Comparison of ENCODE assay signal across 19 cellular contexts in the genomic region with DNA sequence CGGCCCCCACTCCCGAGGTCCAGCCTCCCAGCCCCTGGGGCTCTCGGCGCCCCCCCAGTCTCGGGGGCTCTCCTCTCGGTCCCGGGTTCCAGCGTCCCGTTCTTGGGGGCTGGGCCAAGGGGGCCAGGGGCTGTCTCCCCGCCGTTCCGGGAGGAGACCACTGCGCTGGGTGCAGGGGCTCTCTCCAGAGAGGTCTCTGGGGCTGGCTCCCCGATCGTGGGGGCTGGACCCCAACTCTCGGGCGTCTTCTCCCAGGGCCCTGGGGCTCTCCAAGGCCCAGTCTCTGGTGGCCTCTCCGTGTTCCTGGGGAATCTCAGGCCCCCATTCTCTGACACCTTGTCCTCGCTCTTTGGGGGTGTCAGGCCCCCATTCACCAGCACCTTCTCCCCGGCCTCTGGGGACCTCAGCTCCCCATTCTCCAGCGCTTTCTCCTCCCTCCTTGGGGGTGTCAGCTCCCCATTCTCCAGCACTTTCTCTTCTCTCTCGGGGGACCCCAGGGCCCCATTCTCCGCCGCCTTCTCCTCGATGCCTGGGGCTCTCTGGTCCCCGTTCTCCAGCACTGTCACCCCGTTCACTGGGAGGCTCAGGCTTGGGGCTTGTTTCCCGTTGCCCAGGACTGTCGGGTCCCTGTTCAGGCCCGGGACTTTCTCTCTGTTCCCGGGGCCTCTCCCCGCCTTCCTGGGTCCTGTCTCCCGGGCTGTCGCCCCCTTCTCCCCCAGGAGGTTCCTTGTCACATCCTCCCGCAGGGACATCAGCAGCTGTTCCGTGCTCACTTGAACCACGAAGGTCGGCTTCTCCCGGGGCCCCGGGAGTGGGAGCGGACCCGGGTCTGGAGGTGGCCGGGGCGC. TPM values are rescaled to one million over a fixed set of nuclear protein-coding genes. Genes with fewer than 3 reads are reported as not detected.
A peak's percentile ranks its signal among the peaks of the same experiment; 100 is the strongest.
DNase-seq lines count a peak whose midpoint lies in the region; ATAC-seq, FAIRE-seq and TF ChIP-seq lines count a peak whose summit lies in the region.
"Had no signal": no experiment of that assay in that cellular context is flagged by ENCODE, and none has a peak within 500 bp of the region (broad histone marks: within the 10 kb centered on the region; RNA-seq: fewer than 3 reads in every experiment).

No MANE protein-coding gene starts in this region.

- POLR2A ChIA-PET in HepG2 (lab: Yijun Ruan, JAX): no interaction called here

- H3K4me2 ChIP-seq in HepG2 (ENCODE audit: low read depth, low read length): peak overlapping the region; percentile 84

- no peak for DNase-seq in HepG2 (ENCODE audit: low spot score)
- no peak for DNase-seq in right lobe of liver
- DNase-seq in ecto neural progenitor cell (ENCODE audit: low spot score): peak; percentile 35
- peak; percentile 43 for DNase-seq in ureter (ENCODE audit: low spot score)
- no peak for DNase-seq in NCI-H1105 (lab: John Stamatoyannopoulos, UW)
- DNase-seq in tibial nerve (ENCODE audit: low spot score in 2 of 2): no peak
- DNase-seq: activated CD4-positive, alpha-beta T cell treated with anti-CD3 and anti-CD28 coated beads, Interleukin-2, amount 10 ng/mL, durations not matched to agents 24 days and 14 days; activated naive CD4-positive, alpha-beta T cell; Caco-2; foreskin fibroblast; left cardiac atrium; NCI-H345; SW 1271 had no signal

- H3K9me3 ChIP-seq in HepG2 (ENCODE audit: low read length): no peaks in the 10 kb centered on the region
- H3K9me3 ChIP-seq in right lobe of liver: no peaks in the 10 kb centered on the region
- H3K9me3 ChIP-seq in tibial nerve: no peaks in the 10 kb centered on the region
- H3K9me3 ChIP-seq: ascending aorta, Caco-2 had no signal

- CTCF ChIA-PET in HepG2 (lab: Yijun Ruan, JAX; ENCODE audit: low intra/inter-chr PET ratio, low total read pairs): no interaction called here

- WGBS in HepG2 (ENCODE audit: low lambda C conversion rate): 47% methylated on average over 26 of the region's 44 CpGs
- 59% methylated on average over 13 of the region's 44 CpGs for WGBS in right lobe of liver (ENCODE audit: insufficient coverage, low coverage, low lambda C conversion rate, missing lambda C conversion rate)
- 43 to 70% methylated on average over 36 to 40 of the region's 44 CpGs for WGBS in tibial nerve, 2 donors

- H3K27ac ChIP-seq in HepG2 (ENCODE audit: extremely low read length, insufficient read depth, low read length) (no peak overlapping the region), right lobe of liver (no peak overlapping the region), tibial nerve (no peak overlapping the region)
- H3K27ac ChIP-seq: ascending aorta, parathyroid adenoma had no signal

- intact Hi-C loops in HepG2 (cut with micrococcal nuclease; ENCODE audit: unreplicated experiment): no loop called here
- intact Hi-C loops in right lobe of liver (cut with DNase I): loop anchor here (10.0 kb wide), 2 partner anchors 77 to 97 kb away; no protein-coding TSS in a partner anchor

- H3K4me1 ChIP-seq in HepG2 (ENCODE audit: insufficient read depth, low read length) (peaks cover 43% of the 10 kb centered on the region), right lobe of liver (no peaks in the 10 kb centered on the region), tibial nerve (peaks cover 0 to 36% (median 11%) of the 10 kb centered on the region in 4 donors)
- H3K4me1 ChIP-seq: ascending aorta, parathyroid adenoma had no signal

- H4K20me1 ChIP-seq in HepG2 (ENCODE audit: insufficient read depth, low read length): no peaks in the 10 kb centered on the region

- H3K9ac ChIP-seq in HepG2 (ENCODE audit: insufficient read depth, low read depth, low read length): peak overlapping the region; percentile 44; the same call in 1 of the 2 replicates
- H3K9ac ChIP-seq: parathyroid adenoma had no signal

- BruUV-seq in HepG2 (replicated peaks; lab: Mats Ljungman, UMichigan): no TSS peak

- ATAC-seq in HepG2 (no peak), right lobe of liver (no peak)
- ATAC-seq: HCT116, left cardiac atrium had no signal

- peak overlapping the region in 2 of 3 experiments; percentile 38 to 64; a peak in 3 of 6 replicates for H3K4me3 ChIP-seq in HepG2 (replicated peaks in 1 of 3; ENCODE audit: insufficient read depth in 1 of 3, low read depth in 2 of 3, low read length in 3 of 3)
- no peak overlapping the region for H3K4me3 ChIP-seq in right lobe of liver
- peak overlapping the region in 1 of 4 donors; percentile 12 for H3K4me3 ChIP-seq in tibial nerve
- H3K4me3 ChIP-seq: ascending aorta had no signal

- FAIRE-seq in HepG2 (lab: Jason Lieb, UNC): no peak
- FAIRE-seq: TTC549 had no signal

- TF ChIP-seq CTCF in HepG2 (CRISPR knock-in tag; IDR thresholded peaks at IDR 0.05) (no peak), right lobe of liver (IDR thresholded peaks at IDR 0.05) (no peak), tibial nerve (IDR thresholded peaks at IDR 0.05) (no peak)

- H3K79me2 ChIP-seq in HepG2 (ENCODE audit: insufficient read depth, low read length): no peaks in the 10 kb centered on the region
- H3K79me2 ChIP-seq: parathyroid adenoma had no signal

- H2AFZ ChIP-seq in HepG2 (ENCODE audit: low read length): no peak overlapping the region
- H2AFZ ChIP-seq: parathyroid adenoma had no signal

- TF ChIP-seq POLR2A in HepG2 (IDR thresholded peaks at IDR 0.05; ENCODE audit: insufficient read depth in 1 of 2, low read depth in 2 of 2, low read length in 2 of 2) (no peak), right lobe of liver (IDR thresholded peaks at IDR 0.05) (no peak), tibial nerve (IDR thresholded peaks at IDR 0.05) (no peak)

- TF ChIP-seq RAD21 in HepG2 (CRISPR knock-in tag; IDR thresholded peaks at IDR 0.05): no peak

- peaks cover 0 to 9% of the 10 kb centered on the region in 2 experiments; a peak in 1 of 5 replicates for H3K27me3 ChIP-seq in HepG2 (ENCODE audit: control insufficient read depth in 1 of 2, insufficient read depth in 2 of 2, low read length in 2 of 2)
- H3K27me3 ChIP-seq in right lobe of liver: no peaks in the 10 kb centered on the region
- H3K27me3 ChIP-seq in tibial nerve: peaks cover 0 to 64% of the 10 kb centered on the region in 2 donors

- H3K36me3 ChIP-seq in HepG2 (replicated peaks in 1 of 2; ENCODE audit: control insufficient read depth in 1 of 2, insufficient read depth in 2 of 2, low read length in 2 of 2) (no peaks in the 10 kb centered on the region; a peak in 1 of 5 replicates), right lobe of liver (no peaks in the 10 kb centered on the region), tibial nerve (no peaks in the 10 kb centered on the region)
- H3K36me3 ChIP-seq: ascending aorta had no signal

- in situ Hi-C loops in HepG2 (cut with HindIII; ENCODE audit: extremely low pct_ligation_motif_present, low pct_unique_long_range_greater_than_20kb): no loop called here

- TF ChIP-seq EP300 in HepG2 (IDR thresholded peaks at IDR 0.05; ENCODE audit: low read depth in 2 of 2, low read length in 2 of 2) (no peak), HepG2 (CRISPR knock-in tag; IDR thresholded peaks at IDR 0.05; ENCODE audit: borderline replicate concordance) (no peak), tibial nerve (IDR thresholded peaks at IDR 0.05) (no peak)

RNA-seq across cellular contexts. Expression of gene LMTK3, which starts 13.7 kb away (rescaled TPM):
- total RNA-seq in HepG2 (2016; rRNA removed; fragmentation: Illumina TruSeq; extraction: Trizol): 0.22 and 0.29 TPM in 2 replicates
- total RNA-seq in HepG2 (2016; cell fraction: cytosol; rRNA removed; fragmentation: Illumina TruSeq; extraction: Trizol; ENCODE audit: low read depth): 0.10 and 0.18 TPM in 2 replicates
- 0.27 and 0.45 TPM in 2 replicates for total RNA-seq in HepG2 (2016; cell fraction: insoluble cytoplasmic fraction; rRNA removed; fragmentation: Illumina TruSeq; extraction: Trizol)
- total RNA-seq in HepG2 (2016; cell fraction: membrane; rRNA removed; fragmentation: Illumina TruSeq; extraction: Trizol): 0.09 and 0.21 TPM in 2 replicates
- 0.38 and 0.47 TPM in 2 replicates for total RNA-seq in HepG2 (2016; cell fraction: nucleus; rRNA removed; fragmentation: Illumina TruSeq; extraction: Trizol)
- 0.18 and 0.30 TPM in 2 replicates for polyA plus RNA-seq in HepG2 (2011; rRNA removed)
- polyA plus RNA-seq in HepG2 (2011; cell fraction: cytosol; rRNA removed): 0.10 and 0.19 TPM in 2 replicates
- 1.7 and 2.2 TPM in 2 replicates for polyA plus RNA-seq in HepG2 (2011; cell fraction: nucleus; rRNA removed)
- polyA plus RNA-seq in HepG2 (2012): 1.6 and 2.0 TPM in 2 replicates
- polyA plus RNA-seq in HepG2 (2016; cell fraction: cytosol; fragmentation: Illumina TruSeq; extraction: Trizol; ENCODE audit: low read depth): 0.05 and 0.07 TPM in 2 replicates
- polyA plus RNA-seq in HepG2 (2016; cell fraction: insoluble cytoplasmic fraction; fragmentation: Illumina TruSeq; extraction: Trizol; ENCODE audit: low read depth): 0.45 and 0.47 TPM in 2 replicates
- polyA plus RNA-seq in HepG2 (2016; cell fraction: membrane; fragmentation: Illumina TruSeq; extraction: Trizol; ENCODE audit: low read depth): 0.09 and 0.14 TPM in 2 replicates
- 1.5 and 1.6 TPM in 2 replicates for polyA plus RNA-seq in HepG2 (2016; cell fraction: nucleus; fragmentation: Illumina TruSeq; extraction: Trizol; ENCODE audit: insufficient read depth, low read depth)
- polyA minus RNA-seq in HepG2 (2011; rRNA and poly(A)+ RNA removed; ENCODE audit: low replicate concordance): 0.16 and 0.23 TPM in 2 replicates
- polyA minus RNA-seq in HepG2 (2011; cell fraction: cytosol; rRNA and poly(A)+ RNA removed): 0.18 and 0.69 TPM in 2 replicates
- polyA minus RNA-seq in HepG2 (2011; cell fraction: nucleus; rRNA and poly(A)+ RNA removed): 0.25 and 0.39 TPM in 2 replicates
- total RNA-seq in right lobe of liver: under 1 TPM in 5 of 6 experiments, not detected in 1; 0.09 to 0.31 (median 0.12) TPM
- 5.1 TPM for total RNA-seq in ureter
- total RNA-seq in tibial nerve: 1 to 10 TPM in 1 of 4 donors, under 1 TPM in 2, not detected in 1; under 0.01 to 1.8 (median 0.59) TPM

RNA-seq across cellular contexts. Expression of gene CYTH2, which starts 28.8 kb away (rescaled TPM):
- 9.6 and 16.5 TPM in 2 replicates for total RNA-seq in HepG2 (2016; rRNA removed; fragmentation: Illumina TruSeq; extraction: Trizol)
- 2.8 and 3.0 TPM in 2 replicates for total RNA-seq in HepG2 (2016; cell fraction: cytosol; rRNA removed; fragmentation: Illumina TruSeq; extraction: Trizol; ENCODE audit: low read depth)
- 8.4 and 15.9 TPM in 2 replicates for total RNA-seq in HepG2 (2016; cell fraction: insoluble cytoplasmic fraction; rRNA removed; fragmentation: Illumina TruSeq; extraction: Trizol)
- total RNA-seq in HepG2 (2016; cell fraction: membrane; rRNA removed; fragmentation: Illumina TruSeq; extraction: Trizol): 4.9 and 7.0 TPM in 2 replicates
- total RNA-seq in HepG2 (2016; cell fraction: nucleus; rRNA removed; fragmentation: Illumina TruSeq; extraction: Trizol): 16.4 and 17.2 TPM in 2 replicates
- polyA plus RNA-seq in HepG2 (2011; rRNA removed): 39.3 and 48.3 TPM in 2 replicates
- polyA plus RNA-seq in HepG2 (2011; cell fraction: cytosol; rRNA removed): 18.2 and 20.7 TPM in 2 replicates
- polyA plus RNA-seq in HepG2 (2011; cell fraction: nucleus; rRNA removed): 185 and 188 TPM in 2 replicates
- 26.4 and 29.2 TPM in 2 replicates for polyA plus RNA-seq in HepG2 (2012)
- 3.2 and 3.5 TPM in 2 replicates for polyA plus RNA-seq in HepG2 (2016; cell fraction: cytosol; fragmentation: Illumina TruSeq; extraction: Trizol; ENCODE audit: low read depth)
- 14.6 and 14.8 TPM in 2 replicates for polyA plus RNA-seq in HepG2 (2016; cell fraction: insoluble cytoplasmic fraction; fragmentation: Illumina TruSeq; extraction: Trizol; ENCODE audit: low read depth)
- polyA plus RNA-seq in HepG2 (2016; cell fraction: membrane; fragmentation: Illumina TruSeq; extraction: Trizol; ENCODE audit: low read depth): 6.2 and 6.8 TPM in 2 replicates
- polyA plus RNA-seq in HepG2 (2016; cell fraction: nucleus; fragmentation: Illumina TruSeq; extraction: Trizol; ENCODE audit: insufficient read depth, low read depth): 61.4 and 71.7 TPM in 2 replicates
- polyA minus RNA-seq in HepG2 (2011; rRNA and poly(A)+ RNA removed; ENCODE audit: low replicate concordance): 37.0 and 50.0 TPM in 2 replicates
- polyA minus RNA-seq in HepG2 (2011; cell fraction: cytosol; rRNA and poly(A)+ RNA removed): 7.5 and 8.4 TPM in 2 replicates
- 37.6 and 43.0 TPM in 2 replicates for polyA minus RNA-seq in HepG2 (2011; cell fraction: nucleus; rRNA and poly(A)+ RNA removed)
- total RNA-seq in right lobe of liver: 10 to 100 TPM in 5 of 6 experiments, 1 to 10 TPM in 1; 7.7 to 22.7 (median 13.5) TPM
- total RNA-seq in ureter: 61.6 TPM
- total RNA-seq in tibial nerve: 100 to 1,000 TPM in 1 of 4 donors, 10 to 100 TPM in 3; 56.7 to 114 (median 65.1) TPM

RNA-seq across cellular contexts. Expression of gene KCNJ14, which starts 42.6 kb away (rescaled TPM):
- total RNA-seq in HepG2 (2016; rRNA removed; fragmentation: Illumina TruSeq; extraction: Trizol): 0.17 and 0.20 TPM in 2 replicates
- total RNA-seq in HepG2 (2016; cell fraction: cytosol; rRNA removed; fragmentation: Illumina TruSeq; extraction: Trizol; ENCODE audit: low read depth): 0.09 TPM in 1 of 2 replicates, not detected in the other
- total RNA-seq in HepG2 (2016; cell fraction: insoluble cytoplasmic fraction; rRNA removed; fragmentation: Illumina TruSeq; extraction: Trizol): 0.15 and 0.19 TPM in 2 replicates
- 0.10 and 0.15 TPM in 2 replicates for total RNA-seq in HepG2 (2016; cell fraction: membrane; rRNA removed; fragmentation: Illumina TruSeq; extraction: Trizol)
- total RNA-seq in HepG2 (2016; cell fraction: nucleus; rRNA removed; fragmentation: Illumina TruSeq; extraction: Trizol): 0.25 and 0.43 TPM in 2 replicates
- polyA plus RNA-seq in HepG2 (2011; rRNA removed): 0.46 and 0.51 TPM in 2 replicates
- polyA plus RNA-seq in HepG2 (2011; cell fraction: cytosol; rRNA removed): 0.14 and 0.17 TPM in 2 replicates
- 3.1 and 3.8 TPM in 2 replicates for polyA plus RNA-seq in HepG2 (2011; cell fraction: nucleus; rRNA removed)
- polyA plus RNA-seq in HepG2 (2012): 0.72 and 0.89 TPM in 2 replicates
- polyA plus RNA-seq in HepG2 (2016; cell fraction: cytosol; fragmentation: Illumina TruSeq; extraction: Trizol; ENCODE audit: low read depth): 0.03 TPM in 1 of 2 replicates, not detected in the other
- polyA plus RNA-seq in HepG2 (2016; cell fraction: insoluble cytoplasmic fraction; fragmentation: Illumina TruSeq; extraction: Trizol; ENCODE audit: low read depth): 0.05 and 0.12 TPM in 2 replicates
- 0.11 TPM in 1 of 2 replicates, not detected in the other for polyA plus RNA-seq in HepG2 (2016; cell fraction: membrane; fragmentation: Illumina TruSeq; extraction: Trizol; ENCODE audit: low read depth)
- 0.65 and 0.97 TPM in 2 replicates for polyA plus RNA-seq in HepG2 (2016; cell fraction: nucleus; fragmentation: Illumina TruSeq; extraction: Trizol; ENCODE audit: insufficient read depth, low read depth)
- polyA minus RNA-seq in HepG2 (2011; rRNA and poly(A)+ RNA removed; ENCODE audit: low replicate concordance): 3.6 TPM in 2 replicates
- 0.20 and 0.35 TPM in 2 replicates for polyA minus RNA-seq in HepG2 (2011; cell fraction: cytosol; rRNA and poly(A)+ RNA removed)
- 2.0 and 2.4 TPM in 2 replicates for polyA minus RNA-seq in HepG2 (2011; cell fraction: nucleus; rRNA and poly(A)+ RNA removed)
- total RNA-seq in right lobe of liver: under 1 TPM; 0.22 to 0.44 (median 0.31) TPM
- 1.5 TPM for total RNA-seq in ureter
- total RNA-seq in tibial nerve: 1 to 10 TPM in 2 of 4 donors, under 1 TPM in 2; 0.44 to 4.1 (median 1.5) TPM

RNA-seq across cellular contexts. Expression of gene GRWD1, which starts 52.2 kb away (rescaled TPM):
- total RNA-seq in HepG2 (2016; rRNA removed; fragmentation: Illumina TruSeq; extraction: Trizol): 46.6 and 52.3 TPM in 2 replicates
- total RNA-seq in HepG2 (2016; cell fraction: cytosol; rRNA removed; fragmentation: Illumina TruSeq; extraction: Trizol; ENCODE audit: low read depth): 5.2 and 5.4 TPM in 2 replicates
- 41.4 and 47.5 TPM in 2 replicates for total RNA-seq in HepG2 (2016; cell fraction: insoluble cytoplasmic fraction; rRNA removed; fragmentation: Illumina TruSeq; extraction: Trizol)
- 11.1 and 15.5 TPM in 2 replicates for total RNA-seq in HepG2 (2016; cell fraction: membrane; rRNA removed; fragmentation: Illumina TruSeq; extraction: Trizol)
- 19.7 and 21.0 TPM in 2 replicates for total RNA-seq in HepG2 (2016; cell fraction: nucleus; rRNA removed; fragmentation: Illumina TruSeq; extraction: Trizol)
- 10.8 and 13.4 TPM in 2 replicates for polyA plus RNA-seq in HepG2 (2011; rRNA removed)
- 10.4 and 13.0 TPM in 2 replicates for polyA plus RNA-seq in HepG2 (2011; cell fraction: cytosol; rRNA removed)
- polyA plus RNA-seq in HepG2 (2011; cell fraction: nucleus; rRNA removed): 13.4 and 14.2 TPM in 2 replicates
- 13.3 and 14.3 TPM in 2 replicates for polyA plus RNA-seq in HepG2 (2012)
- polyA plus RNA-seq in HepG2 (2016; cell fraction: cytosol; fragmentation: Illumina TruSeq; extraction: Trizol; ENCODE audit: low read depth): 4.1 and 4.4 TPM in 2 replicates
- 36.7 and 46.2 TPM in 2 replicates for polyA plus RNA-seq in HepG2 (2016; cell fraction: insoluble cytoplasmic fraction; fragmentation: Illumina TruSeq; extraction: Trizol; ENCODE audit: low read depth)
- 5.9 and 7.9 TPM in 2 replicates for polyA plus RNA-seq in HepG2 (2016; cell fraction: membrane; fragmentation: Illumina TruSeq; extraction: Trizol; ENCODE audit: low read depth)
- polyA plus RNA-seq in HepG2 (2016; cell fraction: nucleus; fragmentation: Illumina TruSeq; extraction: Trizol; ENCODE audit: insufficient read depth, low read depth): 23.1 and 26.5 TPM in 2 replicates
- 25.6 and 30.2 TPM in 2 replicates for polyA minus RNA-seq in HepG2 (2011; rRNA and poly(A)+ RNA removed; ENCODE audit: low replicate concordance)
- polyA minus RNA-seq in HepG2 (2011; cell fraction: cytosol; rRNA and poly(A)+ RNA removed): 12.1 and 17.9 TPM in 2 replicates
- polyA minus RNA-seq in HepG2 (2011; cell fraction: nucleus; rRNA and poly(A)+ RNA removed): 13.7 and 20.3 TPM in 2 replicates
- total RNA-seq in right lobe of liver: 10 to 100 TPM; 14.7 to 31.0 (median 17.6) TPM
- 43.6 TPM for total RNA-seq in ureter
- total RNA-seq in tibial nerve: 10 to 100 TPM; 15.1 to 33.1 (median 29.7) TPM

RNA-seq across cellular contexts. Expression of gene SULT2B1, which starts 54.0 kb away (rescaled TPM):
- total RNA-seq in HepG2 (2016; rRNA removed; fragmentation: Illumina TruSeq; extraction: Trizol): not detected in 2 replicates
- total RNA-seq in HepG2 (2016; cell fraction: cytosol; rRNA removed; fragmentation: Illumina TruSeq; extraction: Trizol; ENCODE audit: low read depth): not detected in 2 replicates
- not detected in 2 replicates for total RNA-seq in HepG2 (2016; cell fraction: insoluble cytoplasmic fraction; rRNA removed; fragmentation: Illumina TruSeq; extraction: Trizol)
- total RNA-seq in HepG2 (2016; cell fraction: membrane; rRNA removed; fragmentation: Illumina TruSeq; extraction: Trizol): not detected in 2 replicates
- total RNA-seq in HepG2 (2016; cell fraction: nucleus; rRNA removed; fragmentation: Illumina TruSeq; extraction: Trizol): not detected in 2 replicates
- 0.07 and 0.13 TPM in 2 replicates for polyA plus RNA-seq in HepG2 (2011; rRNA removed)
- polyA plus RNA-seq in HepG2 (2011; cell fraction: cytosol; rRNA removed): not detected in 2 replicates
- not detected in 2 replicates for polyA plus RNA-seq in HepG2 (2011; cell fraction: nucleus; rRNA removed)
- 0.19 TPM in 1 of 2 replicates, not detected in the other for polyA plus RNA-seq in HepG2 (2012)
- 0.14 TPM in 1 of 2 replicates, not detected in the other for polyA plus RNA-seq in HepG2 (2016; cell fraction: cytosol; fragmentation: Illumina TruSeq; extraction: Trizol; ENCODE audit: low read depth)
- not detected in 2 replicates for polyA plus RNA-seq in HepG2 (2016; cell fraction: insoluble cytoplasmic fraction; fragmentation: Illumina TruSeq; extraction: Trizol; ENCODE audit: low read depth)
- polyA plus RNA-seq in HepG2 (2016; cell fraction: membrane; fragmentation: Illumina TruSeq; extraction: Trizol; ENCODE audit: low read depth): not detected in 2 replicates
- not detected in 2 replicates for polyA plus RNA-seq in HepG2 (2016; cell fraction: nucleus; fragmentation: Illumina TruSeq; extraction: Trizol; ENCODE audit: insufficient read depth, low read depth)
- polyA minus RNA-seq in HepG2 (2011; rRNA and poly(A)+ RNA removed; ENCODE audit: low replicate concordance): 0.30 and 0.56 TPM in 2 replicates
- not detected in 2 replicates for polyA minus RNA-seq in HepG2 (2011; cell fraction: cytosol; rRNA and poly(A)+ RNA removed)
- not detected in 2 replicates for polyA minus RNA-seq in HepG2 (2011; cell fraction: nucleus; rRNA and poly(A)+ RNA removed)
- total RNA-seq in right lobe of liver: under 1 TPM in 1 of 6 experiments, not detected in 5; 0.61 TPM
- 1.6 TPM for total RNA-seq in ureter
- total RNA-seq in tibial nerve: not detected
- total RNA-seq: activated CD4-positive, alpha-beta T cell treated with anti-CD3 and anti-CD28 coated beads, Interleukin-2, amount 10 ng/mL, durations not matched to agents 24 days and 14 days; ascending aorta; HT1080; temporal lobe had no signal

Comparison
In these comparisons a context has a peak if more than half of its experiments do, and no peak if none do; other contexts are left out.
1. H3K4me3 ChIP-seq: peak in HepG2 (2 of 3); none in right lobe of liver (0 of 3).
2. DNase-seq: peak in ecto neural progenitor cell (single experiment) and ureter (single experiment); none in HepG2 (single experiment), right lobe of liver (0 of 3), NCI-H1105 (single experiment) and tibial nerve (0 of 2).